Comparison of ENCODE assay signal across 9 cellular contexts in genomic region chr10:16799621-16800020, GRCh38.
A peak's percentile ranks its signal among the peaks of the same experiment; 100 is the strongest.
DNase-seq lines count a peak whose midpoint lies in the region; ATAC-seq and TF ChIP-seq lines count a peak whose summit lies in the region.
"Had no signal": no experiment of that assay in that cellular context is flagged by ENCODE, and none has a peak within 500 bp of the region (broad histone marks: within the 10 kb centered on the region; RNA-seq: fewer than 3 reads in every experiment).

No MANE protein-coding gene starts in this region.

- H3K36me3 ChIP-seq in subcutaneous abdominal adipose tissue (ENCODE audit: control insufficient read depth in 5 of 5, insufficient read depth in 5 of 5, low read length in 5 of 5) = no peaks in the 10 kb centered on the region

- H3K9ac ChIP-seq in subcutaneous abdominal adipose tissue (ENCODE audit: low read length in 5 of 5) = no peak overlapping the region
- H3K9ac ChIP-seq: BLaER1 treated with 17β-estradiol and CSF1 and Interleukin-3, amounts not matched to agents 10 nM and 100 nM had no signal

- H3K4me3 ChIP-seq in subcutaneous abdominal adipose tissue (ENCODE audit: low read depth in 1 of 5, low read length in 5 of 5) = no peak overlapping the region
- H3K4me3 ChIP-seq: BLaER1 treated with 17β-estradiol and CSF1 and Interleukin-3, amounts not matched to agents 10 nM and 100 nM had no signal

- peak; percentile 33 for DNase-seq in stimulated activated CD4-positive, alpha-beta T cell treated with anti-CD3 and anti-CD28 coated beads, Interleukin-15, amount 100 ng/mL, for 24 hours
- no peak for DNase-seq in stimulated activated CD4-positive, alpha-beta T cell treated with anti-CD3 and anti-CD28 coated beads, Interleukin-4, amount 100 ng/mL, for 24 hours
- no peak for DNase-seq in Kasumi-1 (lab: John Stamatoyannopoulos, UW)
- no peak for DNase-seq in NOMO-1 treated with dmso at 0.1 percent for 144 hours (lab: John Stamatoyannopoulos, UW; ENCODE audit: unreplicated experiment)
- DNase-seq in nephron progenitor cell = no peak

- peaks cover 33% of the 10 kb centered on the region for H3K9me3 Mint-ChIP-seq in nephron progenitor cell

- no peaks in the 10 kb centered on the region for H3K4me1 Mint-ChIP-seq in nephron progenitor cell

- no peak for TF ChIP-seq CTCF in nephron progenitor cell (IDR thresholded peaks at IDR 0.05)

- no peaks in the 10 kb centered on the region for H3K27me3 ChIP-seq in subcutaneous abdominal adipose tissue (ENCODE audit: control insufficient read depth in 5 of 5, insufficient read depth in 4 of 5, low read length in 5 of 5)
- H3K27me3 ChIP-seq: BLaER1 treated with 17β-estradiol and CSF1 and Interleukin-3, amounts not matched to agents 10 nM and 100 nM had no signal

- H3K4me1 ChIP-seq in subcutaneous abdominal adipose tissue (ENCODE audit: control insufficient read depth in 5 of 5, insufficient read depth in 5 of 5, low read length in 5 of 5) = peaks cover 0 to 19% (median 0%) of the 10 kb centered on the region in 5 donors

- H3K27me3 Mint-ChIP-seq in nephron progenitor cell (ENCODE audit: low read depth, poor library complexity) = no peaks in the 10 kb centered on the region

- H3K36me3 Mint-ChIP-seq in nephron progenitor cell (ENCODE audit: low read depth) = peaks cover 63% of the 10 kb centered on the region

- H3K27ac ChIP-seq in subcutaneous abdominal adipose tissue (ENCODE audit: low read depth, low read length) = peak overlapping the region; percentile 87

- H3K4me3 Mint-ChIP-seq in nephron progenitor cell = no peak overlapping the region

- no peaks in the 10 kb centered on the region for H3K9me3 ChIP-seq in subcutaneous abdominal adipose tissue (ENCODE audit: control insufficient read depth in 5 of 5, low read length in 5 of 5)

- H3K27ac Mint-ChIP-seq in nephron progenitor cell = no peak overlapping the region

- ATAC-seq in HG02623 (IDR thresholded peaks at IDR 0.05; ENCODE audit: unreplicated experiment) (peak; percentile 90), HG03571 (IDR thresholded peaks at IDR 0.05; ENCODE audit: unreplicated experiment) (peak; percentile 89)
